In genomic region chr9:96523429-96523828, GRCh38 we compare ENCODE assay signal across 20 cellular contexts.
DNase-seq lines count a peak whose midpoint lies in the region; ATAC-seq and TF ChIP-seq lines count a peak whose summit lies in the region.
"Had no signal": no experiment of that assay in that cellular context is flagged by ENCODE, and none has a peak within 500 bp of the region (broad histone marks: within the 10 kb centered on the region; RNA-seq: fewer than 3 reads in every experiment).

No MANE protein-coding gene starts in this region.

- no peaks in the 10 kb centered on the region for H3K36me3 ChIP-seq in brain microvascular endothelial cell (replicated peaks)
- H3K36me3 ChIP-seq in left lung = no peaks in the 10 kb centered on the region
- H3K36me3 ChIP-seq in tibial nerve = peaks cover 0 to 54% (median 0%) of the 10 kb centered on the region in 3 donors
- H3K36me3 ChIP-seq in suprapubic skin = peaks cover 6% of the 10 kb centered on the region

- TF ChIP-seq EP300 in tibial nerve (IDR thresholded peaks at IDR 0.05) = peak; percentile 76 to 78
- no peak for TF ChIP-seq EP300 in suprapubic skin (IDR thresholded peaks at IDR 0.05)

- H3K4me1 ChIP-seq in left lung = no peaks in the 10 kb centered on the region
- peaks cover 0 to 27% (median 2%) of the 10 kb centered on the region in 4 donors for H3K4me1 ChIP-seq in tibial nerve
- no peaks in the 10 kb centered on the region for H3K4me1 ChIP-seq in suprapubic skin
- H3K4me1 ChIP-seq: stomach had no signal

- ATAC-seq in left lung (peak; percentile 34), HG02763 (IDR thresholded peaks at IDR 0.05; ENCODE audit: unreplicated experiment) (no peak), GM18861 (IDR thresholded peaks at IDR 0.05; ENCODE audit: unreplicated experiment) (no peak)
- ATAC-seq: activated CD8-positive, alpha-beta T cell treated with anti-CD3 and anti-CD28 coated beads for 36 hours had no signal

- 41 to 59% methylated on average over 6 of the region's 6 CpGs for WGBS in tibial nerve, 2 donors
- WGBS in suprapubic skin = 93% methylated on average over 6 of the region's 6 CpGs

- H3K9me3 ChIP-seq in left lung (no peaks in the 10 kb centered on the region), tibial nerve (no peaks in the 10 kb centered on the region), suprapubic skin (no peaks in the 10 kb centered on the region)
- H3K9me3 ChIP-seq: stomach had no signal

- no peak for TF ChIP-seq CTCF in brain microvascular endothelial cell (IDR thresholded peaks at IDR 0.05; ENCODE audit: low read depth, low read length, missing control alignments)
- no peak for TF ChIP-seq CTCF in fibroblast of the aortic adventitia (IDR thresholded peaks at IDR 0.05; ENCODE audit: insufficient read depth, low read length)
- no peak for TF ChIP-seq CTCF in left lung (IDR thresholded peaks at IDR 0.05)
- TF ChIP-seq CTCF in tibial nerve (IDR thresholded peaks at IDR 0.05) = no peak
- TF ChIP-seq CTCF in suprapubic skin (IDR thresholded peaks at IDR 0.05) = no peak

- intact Hi-C loops in left lung (cut with DNase I) = no loop called here

- no peaks in the 10 kb centered on the region for H3K27me3 ChIP-seq in brain microvascular endothelial cell (replicated peaks)
- no peaks in the 10 kb centered on the region for H3K27me3 ChIP-seq in left lung
- no peaks in the 10 kb centered on the region for H3K27me3 ChIP-seq in tibial nerve
- H3K27me3 ChIP-seq in suprapubic skin = no peaks in the 10 kb centered on the region
- H3K27me3 ChIP-seq: stomach had no signal

- in situ Hi-C loops in brain microvascular endothelial cell (cut with HindIII; ENCODE audit: low pct_ligation_motif_present, low sequenced_read_pairs) = no loop called here

- TF ChIP-seq POLR2A in tibial nerve (IDR thresholded peaks at IDR 0.05) (peak in 1 of 2 donors; percentile 23), suprapubic skin (IDR thresholded peaks at IDR 0.05) (no peak)

- H3K4me3 ChIP-seq in brain microvascular endothelial cell (ENCODE audit: low read depth, low read length) (no peak overlapping the region), fibroblast of the aortic adventitia (ENCODE audit: low read depth, low read length) (no peak overlapping the region), left lung (no peak overlapping the region), tibial nerve (no peak overlapping the region), suprapubic skin (no peak overlapping the region)
- H3K4me3 ChIP-seq: stomach had no signal

- DNase-seq in brain microvascular endothelial cell (peak; percentile 89), fibroblast of the aortic adventitia (ENCODE audit: low read depth) (peak; percentile 81), left lung (no peak), tibial nerve (ENCODE audit: low spot score in 2 of 2) (peak; percentile 66 to 68), SW 1271 (lab: John Stamatoyannopoulos, UW) (no peak), suprapubic skin (ENCODE audit: low spot score in 2 of 2) (no peak)
- DNase-seq: activated CD8-positive, alpha-beta T cell treated with anti-CD3 and anti-CD28 coated beads for 36 hours; activated naive CD4-positive, alpha-beta T cell; CD4-positive, alpha-beta T cell; DMS153; KG1; NCI-H146; NCI-H2171; NCI-H69; RPMI8226; stimulated activated CD4-positive, alpha-beta T cell treated with anti-CD3 and anti-CD28 coated beads, Interleukin-4, amount 100 ng/mL, for 24 hours; stomach; T-helper 9 cell had no signal

- H3K27ac ChIP-seq in brain microvascular endothelial cell (peak overlapping the region; percentile 40), left lung (peak overlapping the region in 1 of 2 donors; percentile 13), tibial nerve (peak overlapping the region; percentile 58 to 90 (median 82)), suprapubic skin (no peak overlapping the region)
- H3K27ac ChIP-seq: stomach had no signal

Comparison
In these comparisons a context has a peak if more than half of its experiments do, and no peak if none do; other contexts are left out.
1. DNase-seq: peak in brain microvascular endothelial cell (single experiment), fibroblast of the aortic adventitia (single experiment) and tibial nerve (2 of 2); none in left lung (0 of 2), SW 1271 (0 of 2) and suprapubic skin (0 of 2).